ENCODE assay signal across 8 cellular contexts in the genomic region with DNA sequence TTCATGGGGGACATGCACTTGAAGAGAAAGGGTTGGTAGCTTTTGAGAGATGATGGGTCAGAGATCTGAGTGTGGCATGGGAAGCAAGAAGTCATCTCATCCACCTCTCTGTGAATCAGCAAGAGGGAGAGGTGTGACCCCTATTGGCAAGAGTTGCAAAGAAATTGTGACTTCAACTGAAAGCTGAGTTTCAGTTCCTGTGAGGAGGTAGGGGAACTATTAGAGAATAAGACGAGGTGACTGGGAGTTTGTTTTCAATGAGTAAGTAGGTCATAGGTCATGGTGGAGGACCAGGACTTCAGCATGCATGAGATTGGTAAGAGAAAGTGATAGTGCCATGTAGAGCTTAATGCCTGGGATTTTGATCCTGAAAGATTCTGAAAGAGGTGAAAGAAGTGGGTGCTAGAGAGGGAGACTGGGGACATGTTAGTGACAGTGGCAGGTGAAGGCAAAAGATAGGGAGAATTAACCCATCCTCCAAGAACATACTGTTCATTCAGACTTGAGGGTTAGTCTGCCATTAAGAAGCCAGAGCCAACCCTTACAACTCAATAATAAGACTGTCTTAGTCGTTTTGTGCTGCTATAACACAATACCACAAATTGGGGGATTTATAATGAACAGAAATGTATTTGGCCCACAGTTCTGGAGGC.
DNase-seq lines count a peak whose midpoint lies in the region; ATAC-seq and TF ChIP-seq lines count a peak whose summit lies in the region.

No MANE protein-coding gene starts in this region.

- H3K27ac ChIP-seq in tibial artery, result no peak overlapping the region

- DNase-seq in AG09309 (ENCODE audit: low read depth) (no peak), NAMALWA (ENCODE audit: low spot score) (peak; percentile 77), endothelial cell (ENCODE audit: low spot score) (peak; percentile 18), renal cortical epithelial cell (ENCODE audit: low read depth) (peak; percentile 79), tibial artery (no peak), NCI-H2081 treated with DMSO at 0.1 percent for 48 hours (lab: John Stamatoyannopoulos, UW) (no peak)

- no peaks in the 10 kb centered on the region for H3K27me3 ChIP-seq in tibial artery

- H3K36me3 Mint-ChIP-seq in endothelial cell (ENCODE audit: low read depth, unreplicated experiment), result peaks cover 7% of the 10 kb centered on the region

- ATAC-seq in GM18498 (IDR thresholded peaks at IDR 0.05; ENCODE audit: unreplicated experiment) (peak; percentile 100), HG02588 (IDR thresholded peaks at IDR 0.05; ENCODE audit: unreplicated experiment) (peak; percentile 99)

- peaks cover 9% of the 10 kb centered on the region for H3K4me1 Mint-ChIP-seq in endothelial cell (ENCODE audit: unreplicated experiment)

- no peak overlapping the region for H3K27ac Mint-ChIP-seq in endothelial cell (ENCODE audit: unreplicated experiment)

- peak; percentile 38 for TF ChIP-seq CTCF in AG09309 (IDR thresholded peaks at IDR 0.05; ENCODE audit: control insufficient read depth, insufficient read depth, low read depth, low read length, missing control alignments)
- TF ChIP-seq CTCF in endothelial cell (IDR thresholded peaks at IDR 0.05; ENCODE audit: unreplicated experiment), result no peak
- TF ChIP-seq CTCF in tibial artery (IDR thresholded peaks at IDR 0.05), result peak in 1 of 2 experiments; percentile 7

- H3K4me3 ChIP-seq in AG09309 (ENCODE audit: control insufficient read depth, low read depth, low read length), result no peak overlapping the region
- H3K4me3 ChIP-seq in tibial artery, result no peak overlapping the region

- H3K36me3 ChIP-seq in tibial artery, result no peaks in the 10 kb centered on the region

- no peaks in the 10 kb centered on the region for H3K9me3 Mint-ChIP-seq in endothelial cell (ENCODE audit: unreplicated experiment)

- no peaks in the 10 kb centered on the region for H3K9me3 ChIP-seq in tibial artery

- H3K4me1 ChIP-seq in tibial artery, result peaks cover 0 to 9% (median 5%) of the 10 kb centered on the region in 4 donors

- peaks cover 3% of the 10 kb centered on the region for H3K27me3 Mint-ChIP-seq in endothelial cell (ENCODE audit: unreplicated experiment)

- intact Hi-C loops in tibial artery (cut with DNase I; ENCODE audit: low total_unique reads), result no loop called here

- H3K4me3 Mint-ChIP-seq in endothelial cell (ENCODE audit: unreplicated experiment), result no peak overlapping the region

Comparison
In these comparisons a context has a peak if more than half of its experiments do, and no peak if none do; other contexts are left out.
1. DNase-seq: peak in NAMALWA (single experiment), endothelial cell (single experiment) and renal cortical epithelial cell (single experiment); none in AG09309 (single experiment), tibial artery (0 of 2) and NCI-H2081 treated with DMSO at 0.1 percent for 48 hours (single experiment).